In genomic region chr9:129014611-129015010, GRCh38 we compare ENCODE assay signal across 15 cellular contexts.
"Had no signal": no experiment of that assay in that cellular context is flagged by ENCODE, and none has a peak within 500 bp of the region (broad histone marks: within the 10 kb centered on the region; RNA-seq: fewer than 3 reads in every experiment).

No MANE protein-coding gene starts in this region.

- H3K36me3 Mint-ChIP-seq: naive B cell had no signal

- ATAC-seq: right cardiac atrium; stimulated activated memory B cell treated with anti-CD40 and anti-IgM and Interleukin-4, amounts not matched to agents 10 μg/mL and 1 μg/mL and 100 μg/mL, for 72 hours had no signal

- H3K27ac Mint-ChIP-seq: naive B cell; progenitor cell of endocrine pancreas; stimulated activated memory B cell treated with anti-CD40 and anti-IgM and Interleukin-4, amounts not matched to agents 10 μg/mL and 1 μg/mL and 100 μg/mL, for 72 hours; stimulated activated naive CD8-positive, alpha-beta T cell treated with anti-CD3 and anti-CD28 coated beads, Interleukin-15, Interleukin-2, amounts not matched to agents 100 ng/mL and 50 ng/mL, for 24 hours had no signal

- H3K4me1 Mint-ChIP-seq: naive B cell; stimulated activated memory B cell treated with anti-CD40 and anti-IgM and Interleukin-4, amounts not matched to agents 10 μg/mL and 1 μg/mL and 100 μg/mL, for 72 hours had no signal

- H3K9me3 Mint-ChIP-seq: naive B cell; stimulated activated memory B cell treated with anti-CD40 and anti-IgM and Interleukin-4, amounts not matched to agents 10 μg/mL and 1 μg/mL and 100 μg/mL, for 72 hours; stimulated activated naive CD8-positive, alpha-beta T cell treated with anti-CD3 and anti-CD28 coated beads, Interleukin-15, Interleukin-2, amounts not matched to agents 100 ng/mL and 50 ng/mL, for 24 hours had no signal

- H3K4me3 Mint-ChIP-seq: naive B cell; stimulated activated memory B cell treated with anti-CD40 and anti-IgM and Interleukin-4, amounts not matched to agents 10 μg/mL and 1 μg/mL and 100 μg/mL, for 72 hours; stimulated activated naive CD8-positive, alpha-beta T cell treated with anti-CD3 and anti-CD28 coated beads, Interleukin-15, Interleukin-2, amounts not matched to agents 100 ng/mL and 50 ng/mL, for 24 hours had no signal

- H3K27me3 Mint-ChIP-seq: naive B cell; progenitor cell of endocrine pancreas; stimulated activated memory B cell treated with anti-CD40 and anti-IgM and Interleukin-4, amounts not matched to agents 10 μg/mL and 1 μg/mL and 100 μg/mL, for 72 hours; stimulated activated naive CD8-positive, alpha-beta T cell treated with anti-CD3 and anti-CD28 coated beads, Interleukin-15, Interleukin-2, amounts not matched to agents 100 ng/mL and 50 ng/mL, for 24 hours had no signal

- H3K36me3 ChIP-seq: ovary had no signal

- H3K4me1 ChIP-seq: heart left ventricle had no signal

- H3K27ac ChIP-seq: coronary artery, heart left ventricle, ovary had no signal

- FAIRE-seq: frontal cortex had no signal

- H3K9me3 ChIP-seq: heart left ventricle, ovary had no signal

- H3K4me3 ChIP-seq: coronary artery, dorsolateral prefrontal cortex, heart left ventricle, ovary had no signal

- DNase-seq: dorsolateral prefrontal cortex; effector CD8-positive, alpha-beta T cell; heart left ventricle; hippocampal formation; mesendoderm; naive B cell; ovary; stimulated activated CD4-positive, alpha-beta T cell treated with anti-CD3 and anti-CD28 coated beads, Interleukin-4, amount 100 ng/mL, for 1 hour; trophoblast cell had no signal

- H3K27me3 ChIP-seq: dorsolateral prefrontal cortex, heart left ventricle, ovary had no signal
